9 cellular contexts compared by ENCODE assay signal in genomic region chr7:73723813-73724212, GRCh38. TPM values are rescaled to one million over a fixed set of nuclear protein-coding genes. Genes with fewer than 3 reads are reported as not detected.
"Had no signal": no experiment of that assay in that cellular context is flagged by ENCODE, and none has a peak within 500 bp of the region (broad histone marks: within the 10 kb centered on the region; RNA-seq: fewer than 3 reads in every experiment).

No MANE protein-coding gene starts in this region.

- H3K4me2 ChIP-seq: KMS-11 had no signal

- DNase-seq: IMR-90, KBM-7, KG1 had no signal

- H3K27ac ChIP-seq: HL-60, KMS-11 had no signal

- H3K9ac ChIP-seq: KMS-11 had no signal

- FAIRE-seq: HepG2, HTR-8/SVneo had no signal

- ATAC-seq: HepG2 had no signal

RNA-seq across cellular contexts. Expression of gene CLDN3, which starts 46.3 kb away (rescaled TPM):
- total RNA-seq: HT1080 had no signal
- polyA plus RNA-seq: IgD-negative memory B cell had no signal
